In genomic region chr2:129968605-129969004, GRCh38 we compare ENCODE assay signal across 1 cellular context. TPM values are rescaled to one million over a fixed set of nuclear protein-coding genes. Genes with fewer than 3 reads are reported as not detected.
"Had no signal": no experiment of that assay in that cellular context is flagged by ENCODE, and none has a peak within 500 bp of the region (broad histone marks: within the 10 kb centered on the region; RNA-seq: fewer than 3 reads in every experiment).

No MANE protein-coding gene starts in this region.

RNA-seq across cellular contexts. Expression of gene RAB6C, which starts 10.9 kb away (rescaled TPM):
- polyA plus RNA-seq: stomach had no signal
